In genomic region chr6:147508073-147508870, GRCh38 we compare ENCODE assay signal across 8 cellular contexts. TPM values are rescaled to one million over a fixed set of nuclear protein-coding genes. Genes with fewer than 3 reads are reported as not detected.
A peak's percentile ranks its signal among the peaks of the same experiment; 100 is the strongest.
DNase-seq lines count a peak whose midpoint lies in the region; ATAC-seq and TF ChIP-seq lines count a peak whose summit lies in the region.

TSS of gene SAMD5 (plus strand) at chr6:147508690. CDS start at chr6:147508929, 239 bp downstream.

- no peak within 1 kb of the TSS for H3K4me3 ChIP-seq in CD4-positive, alpha-beta memory T cell (ENCODE audit: low read length in 2 of 2)
- H3K4me3 ChIP-seq in left lung, result peak within 1 kb of the TSS; percentile 53 to 63

- TF ChIP-seq CTCF in left lung (IDR thresholded peaks at IDR 0.05), result no peak

- no peaks in the 10 kb centered on the region for H3K36me3 ChIP-seq in CD4-positive, alpha-beta memory T cell (ENCODE audit: insufficient read depth, low read length)
- no peaks in the 10 kb centered on the region for H3K36me3 ChIP-seq in left lung

- H3K4me1 ChIP-seq in CD4-positive, alpha-beta memory T cell (ENCODE audit: insufficient read depth, low read length), result peaks cover 7% of the 10 kb centered on the region
- peaks cover 15 to 24% of the 10 kb centered on the region in 2 donors for H3K4me1 ChIP-seq in left lung

- H3K27ac ChIP-seq in CD4-positive, alpha-beta memory T cell (ENCODE audit: low read depth, low read length), result no peak within 1 kb of the TSS
- H3K27ac ChIP-seq in left lung, result peak within 1 kb of the TSS; percentile 65 to 77

- peaks cover 6 to 20% (median 17%) of the 10 kb centered on the region in 4 donors for H3K4me1 Mint-ChIP-seq in CD4-positive, alpha-beta memory T cell

- POLR2A ChIA-PET in CD4-positive, alpha-beta memory T cell (lab: Charles Lee; ENCODE audit: partially characterized antibody), result no interaction called here

- H3K27me3 Mint-ChIP-seq in CD4-positive, alpha-beta memory T cell, result peaks cover 41 to 43% of the 10 kb centered on the region in 2 donors

- H3K9me3 Mint-ChIP-seq in CD4-positive, alpha-beta memory T cell, result no peaks in the 10 kb centered on the region

- CTCF ChIA-PET in CD4-positive, alpha-beta memory T cell (lab: Charles Lee; ENCODE audit: partially characterized antibody), result no interaction called here

- H3K4me3 Mint-ChIP-seq in CD4-positive, alpha-beta memory T cell, result peak within 1 kb of the TSS; percentile 61 to 87 (median 73)

- in situ Hi-C loops in SK-MEL-5 (cut with HindIII; ENCODE audit: low pct_unique_long_range_greater_than_20kb, low sequenced_read_pairs), result no loop called here

- H3K27me3 ChIP-seq in CD4-positive, alpha-beta memory T cell (ENCODE audit: insufficient read depth, low read length), result peaks cover 11% of the 10 kb centered on the region
- H3K27me3 ChIP-seq in left lung, result peaks cover 0 to 86% of the 10 kb centered on the region in 2 donors

- no peaks in the 10 kb centered on the region for H3K9me3 ChIP-seq in CD4-positive, alpha-beta memory T cell (ENCODE audit: control insufficient read depth in 1 of 2, low read length in 2 of 2)
- no peaks in the 10 kb centered on the region for H3K9me3 ChIP-seq in left lung

- DNase-seq in CD4-positive, alpha-beta memory T cell, result no peak
- DNase-seq in GM19238 (ENCODE audit: insufficient read length, low spot score), result peak; percentile 39
- DNase-seq in SK-MEL-5 (ENCODE audit: low read depth, low spot score), result peak; percentile 66
- peak; percentile 14 to 75 for DNase-seq in dermis microvascular lymphatic vessel endothelial cell (ENCODE audit: low read depth in 2 of 2)
- peak; percentile 70 to 89 for DNase-seq in left lung
- peak; percentile 17 for DNase-seq in stimulated activated naive CD8-positive, alpha-beta T cell treated with anti-CD3 and anti-CD28 coated beads, Interleukin-15, Interleukin-2, amounts not matched to agents 100 U/mL and 50 U/mL, for 24 hours

- intact Hi-C loops in CD4-positive, alpha-beta memory T cell (cut with micrococcal nuclease), result loop anchor here (5.0 kb wide), 1 partner anchor 659 kb away; no protein-coding TSS in a partner anchor
- intact Hi-C loops in left lung (cut with DNase I), result loop anchor here in 1 of 2 donors (5.0 kb wide), 1 partner anchor 659 kb away; no protein-coding TSS in a partner anchor

- ATAC-seq in HG03442 (IDR thresholded peaks at IDR 0.05; ENCODE audit: unreplicated experiment) (peak; percentile 39), left lung (peak; percentile 86), GM18870 (IDR thresholded peaks at IDR 0.05; ENCODE audit: unreplicated experiment) (no peak)
- peak; percentile 50 for ATAC-seq in stimulated activated naive CD8-positive, alpha-beta T cell treated with anti-CD3 and anti-CD28 coated beads, Interleukin-15, Interleukin-2, amounts not matched to agents 100 U/mL and 50 U/mL, for 24 hours

- no peak within 1 kb of the TSS for H3K27ac Mint-ChIP-seq in CD4-positive, alpha-beta memory T cell

- H3K36me3 Mint-ChIP-seq in CD4-positive, alpha-beta memory T cell, result no peaks in the 10 kb centered on the region

RNA-seq across cellular contexts. Expression of gene SAMD5, which starts in this region (rescaled TPM):
- total RNA-seq in CD4-positive, alpha-beta memory T cell, result not detected
- polyA plus RNA-seq in CD4-positive, alpha-beta memory T cell, result not detected
- total RNA-seq in SK-MEL-5 (2014; rRNA removed; shearing (Covaris generic)), result 1.8 and 2.2 TPM in 2 replicates
- polyA plus RNA-seq in SK-MEL-5 (2015; cell fraction: cytosol; rRNA removed), result 1.8 and 1.9 TPM in 2 replicates
- polyA plus RNA-seq in SK-MEL-5 (2015; cell fraction: nucleus; rRNA removed), result 4.2 and 5.6 TPM in 2 replicates
- total RNA-seq in dermis microvascular lymphatic vessel endothelial cell (0.51 and 2.4 TPM in 2 replicates), left lung (10 to 100 TPM; 10.5 to 11.2 TPM)

Comparison
In these comparisons a context has a peak if more than half of its experiments do, and no peak if none do; other contexts are left out.
1. DNase-seq: peak in GM19238 (single experiment), SK-MEL-5 (single experiment), dermis microvascular lymphatic vessel endothelial cell (2 of 2), left lung (2 of 2) and stimulated activated naive CD8-positive, alpha-beta T cell treated with anti-CD3 and anti-CD28 coated beads, Interleukin-15, Interleukin-2, amounts not matched to agents 100 U/mL and 50 U/mL, for 24 hours (single experiment); none in CD4-positive, alpha-beta memory T cell (0 of 5).
2. H3K4me3 ChIP-seq: peak in left lung (2 of 2); none in CD4-positive, alpha-beta memory T cell (0 of 2).